Comparison of ENCODE assay signal across 10 cellular contexts in genomic region chr5:73499756-73500155, GRCh38. TPM values are rescaled to one million over a fixed set of nuclear protein-coding genes. Genes with fewer than 3 reads are reported as not detected.
DNase-seq lines count a peak whose midpoint lies in the region; ATAC-seq and TF ChIP-seq lines count a peak whose summit lies in the region.
"Had no signal": no experiment of that assay in that cellular context is flagged by ENCODE, and none has a peak within 500 bp of the region (broad histone marks: within the 10 kb centered on the region; RNA-seq: fewer than 3 reads in every experiment).

No MANE protein-coding gene starts in this region.

- intact Hi-C loops in activated CD4-positive, alpha-beta T cell treated with anti-CD3 and anti-CD28 coated beads for 36 hours (cut with DNase I, micrococcal nuclease), result loop anchor here (2.0 to 10.0 kb wide), 5 partner anchors 51 to 1912 kb away; partner anchors contain the start of genes FOXD1 (in 2 of the 2), FCHO2 (in 1 of the 2) and MCCC2 (in 1 of the 2)
- intact Hi-C loops in activated CD8-positive, alpha-beta T cell treated with anti-CD3 and anti-CD28 coated beads for 36 hours (cut with micrococcal nuclease), result no loop called here

- CTCF ChIA-PET in activated CD4-positive, alpha-beta T cell treated with anti-CD3 and anti-CD28 coated beads for 36 hours (lab: Charles Lee), result interaction anchor here (0.6 to 1.5 kb wide), 5 partner anchors 20 to 107 kb away, joined by 3 to 6 read pairs (median 3); no protein-coding TSS in a partner anchor
- CTCF ChIA-PET in activated CD8-positive, alpha-beta T cell treated with anti-CD3 and anti-CD28 coated beads for 36 hours (lab: Charles Lee), result interaction anchor here (1.5 kb wide), 1 partner anchor 37 kb away, joined by 6 read pairs; no protein-coding TSS in a partner anchor

- ATAC-seq in activated CD4-positive, alpha-beta T cell treated with anti-CD3 and anti-CD28 coated beads for 36 hours, result no peak
- ATAC-seq in activated CD8-positive, alpha-beta T cell treated with anti-CD3 and anti-CD28 coated beads for 36 hours, result no peak
- no peak for ATAC-seq in stimulated activated memory B cell treated with anti-CD40 and anti-IgM and Interleukin-4, amounts not matched to agents 10 μg/mL and 1 μg/mL and 100 μg/mL, for 72 hours
- ATAC-seq in HG03520 (IDR thresholded peaks at IDR 0.05; ENCODE audit: unreplicated experiment), result no peak

- TF ChIP-seq CTCF in activated CD8-positive, alpha-beta T cell treated with anti-CD3 and anti-CD28 coated beads for 36 hours (IDR thresholded peaks at IDR 0.05), result no peak
- no peak for TF ChIP-seq CTCF in glutamatergic neuron (IDR thresholded peaks at IDR 0.05; ENCODE audit: partially characterized antibody, unreplicated experiment)

- peaks cover 47% of the 10 kb centered on the region for H3K36me3 Mint-ChIP-seq in activated CD4-positive, alpha-beta T cell treated with anti-CD3 and anti-CD28 coated beads for 36 hours (ENCODE audit: low read depth)
- H3K36me3 Mint-ChIP-seq in activated CD8-positive, alpha-beta T cell treated with anti-CD3 and anti-CD28 coated beads for 36 hours (ENCODE audit: low read depth), result peaks cover 57% of the 10 kb centered on the region
- H3K36me3 Mint-ChIP-seq in glutamatergic neuron (ENCODE audit: unreplicated experiment), result no peaks in the 10 kb centered on the region
- peaks cover 30% of the 10 kb centered on the region for H3K36me3 Mint-ChIP-seq in stimulated activated memory B cell treated with anti-CD40 and anti-IgM and Interleukin-4, amounts not matched to agents 10 μg/mL and 1 μg/mL and 100 μg/mL, for 72 hours

- H3K27me3 Mint-ChIP-seq in activated CD4-positive, alpha-beta T cell treated with anti-CD3 and anti-CD28 coated beads for 36 hours, result no peaks in the 10 kb centered on the region
- H3K27me3 Mint-ChIP-seq in activated CD8-positive, alpha-beta T cell treated with anti-CD3 and anti-CD28 coated beads for 36 hours, result no peaks in the 10 kb centered on the region
- no peaks in the 10 kb centered on the region for H3K27me3 Mint-ChIP-seq in glutamatergic neuron (ENCODE audit: unreplicated experiment)
- H3K27me3 Mint-ChIP-seq in stimulated activated memory B cell treated with anti-CD40 and anti-IgM and Interleukin-4, amounts not matched to agents 10 μg/mL and 1 μg/mL and 100 μg/mL, for 72 hours, result no peaks in the 10 kb centered on the region

- H3K27ac Mint-ChIP-seq in activated CD4-positive, alpha-beta T cell treated with anti-CD3 and anti-CD28 coated beads for 36 hours, result peak overlapping the region; percentile 98
- H3K27ac Mint-ChIP-seq in activated CD8-positive, alpha-beta T cell treated with anti-CD3 and anti-CD28 coated beads for 36 hours, result peak overlapping the region; percentile 100
- no peak overlapping the region for H3K27ac Mint-ChIP-seq in glutamatergic neuron (ENCODE audit: unreplicated experiment)
- peak overlapping the region; percentile 96 for H3K27ac Mint-ChIP-seq in stimulated activated memory B cell treated with anti-CD40 and anti-IgM and Interleukin-4, amounts not matched to agents 10 μg/mL and 1 μg/mL and 100 μg/mL, for 72 hours

- peaks cover 35% of the 10 kb centered on the region for H3K4me1 Mint-ChIP-seq in activated CD4-positive, alpha-beta T cell treated with anti-CD3 and anti-CD28 coated beads for 36 hours
- peaks cover 37% of the 10 kb centered on the region for H3K4me1 Mint-ChIP-seq in activated CD8-positive, alpha-beta T cell treated with anti-CD3 and anti-CD28 coated beads for 36 hours (ENCODE audit: low read depth)
- H3K4me1 Mint-ChIP-seq in glutamatergic neuron (ENCODE audit: low read depth, unreplicated experiment), result peaks cover 3% of the 10 kb centered on the region
- peaks cover 27% of the 10 kb centered on the region for H3K4me1 Mint-ChIP-seq in stimulated activated memory B cell treated with anti-CD40 and anti-IgM and Interleukin-4, amounts not matched to agents 10 μg/mL and 1 μg/mL and 100 μg/mL, for 72 hours

- no peaks in the 10 kb centered on the region for H3K9me3 Mint-ChIP-seq in activated CD4-positive, alpha-beta T cell treated with anti-CD3 and anti-CD28 coated beads for 36 hours (ENCODE audit: low read depth)
- no peaks in the 10 kb centered on the region for H3K9me3 Mint-ChIP-seq in activated CD8-positive, alpha-beta T cell treated with anti-CD3 and anti-CD28 coated beads for 36 hours
- no peaks in the 10 kb centered on the region for H3K9me3 Mint-ChIP-seq in glutamatergic neuron (ENCODE audit: unreplicated experiment)
- H3K9me3 Mint-ChIP-seq in stimulated activated memory B cell treated with anti-CD40 and anti-IgM and Interleukin-4, amounts not matched to agents 10 μg/mL and 1 μg/mL and 100 μg/mL, for 72 hours, result no peaks in the 10 kb centered on the region

- H3K4me3 Mint-ChIP-seq in activated CD4-positive, alpha-beta T cell treated with anti-CD3 and anti-CD28 coated beads for 36 hours, result peak overlapping the region; percentile 87
- peak overlapping the region; percentile 96 for H3K4me3 Mint-ChIP-seq in activated CD8-positive, alpha-beta T cell treated with anti-CD3 and anti-CD28 coated beads for 36 hours
- H3K4me3 Mint-ChIP-seq in glutamatergic neuron (ENCODE audit: unreplicated experiment), result peak overlapping the region; percentile 89
- peak overlapping the region; percentile 99 for H3K4me3 Mint-ChIP-seq in stimulated activated memory B cell treated with anti-CD40 and anti-IgM and Interleukin-4, amounts not matched to agents 10 μg/mL and 1 μg/mL and 100 μg/mL, for 72 hours

- POLR2A ChIA-PET in activated CD4-positive, alpha-beta T cell treated with anti-CD3 and anti-CD28 coated beads for 36 hours (lab: Charles Lee), result no interaction called here
- POLR2A ChIA-PET in activated CD8-positive, alpha-beta T cell treated with anti-CD3 and anti-CD28 coated beads for 36 hours (lab: Charles Lee), result interaction anchor here (0.6 to 3.1 kb wide), 3 partner anchors 8 to 318 kb away, joined by 3 to 14 read pairs (median 7); partner anchors contain the start of genes ANKRA2 and UTP15

- no peak for DNase-seq in activated CD4-positive, alpha-beta T cell treated with anti-CD3 and anti-CD28 coated beads for 36 hours
- no peak for DNase-seq in activated CD4-positive, alpha-beta T cell treated with anti-CD3 and anti-CD28 coated beads for 48 hours
- no peak for DNase-seq in activated CD8-positive, alpha-beta T cell treated with anti-CD3 and anti-CD28 coated beads for 36 hours
- DNase-seq in glutamatergic neuron, result no peak
- DNase-seq in hippocampal formation (lab: John Stamatoyannopoulos, UW), result no peak
- DNase-seq in HPDE6-E6E7 (ENCODE audit: extremely low spot score), result no peak
- DNase-seq: NCI-H2107, testis had no signal

RNA-seq across cellular contexts. Expression of gene BTF3, which starts 1.5 kb away (rescaled TPM):
- total RNA-seq in activated CD4-positive, alpha-beta T cell treated with anti-CD3 and anti-CD28 coated beads for 36 hours, result 1,000 to 10,000 TPM; 1,030 to 1,213 TPM
- 1,000 to 10,000 TPM; 1,122 to 1,184 TPM for total RNA-seq in activated CD8-positive, alpha-beta T cell treated with anti-CD3 and anti-CD28 coated beads for 36 hours
- 347 TPM for total RNA-seq in glutamatergic neuron (ENCODE audit: unreplicated experiment)

RNA-seq across cellular contexts. Expression of gene FOXD1, which starts 51.2 kb away (rescaled TPM):
- under 1 TPM; 0.23 to 0.48 TPM for total RNA-seq in activated CD4-positive, alpha-beta T cell treated with anti-CD3 and anti-CD28 coated beads for 36 hours
- 1 to 10 TPM in 1 of 2 experiments, under 1 TPM in 1; 0.99 to 1.5 TPM for total RNA-seq in activated CD8-positive, alpha-beta T cell treated with anti-CD3 and anti-CD28 coated beads for 36 hours
- 2.8 TPM for total RNA-seq in glutamatergic neuron (ENCODE audit: unreplicated experiment)
